1 cellular context compared by ENCODE assay signal in the genomic region with DNA sequence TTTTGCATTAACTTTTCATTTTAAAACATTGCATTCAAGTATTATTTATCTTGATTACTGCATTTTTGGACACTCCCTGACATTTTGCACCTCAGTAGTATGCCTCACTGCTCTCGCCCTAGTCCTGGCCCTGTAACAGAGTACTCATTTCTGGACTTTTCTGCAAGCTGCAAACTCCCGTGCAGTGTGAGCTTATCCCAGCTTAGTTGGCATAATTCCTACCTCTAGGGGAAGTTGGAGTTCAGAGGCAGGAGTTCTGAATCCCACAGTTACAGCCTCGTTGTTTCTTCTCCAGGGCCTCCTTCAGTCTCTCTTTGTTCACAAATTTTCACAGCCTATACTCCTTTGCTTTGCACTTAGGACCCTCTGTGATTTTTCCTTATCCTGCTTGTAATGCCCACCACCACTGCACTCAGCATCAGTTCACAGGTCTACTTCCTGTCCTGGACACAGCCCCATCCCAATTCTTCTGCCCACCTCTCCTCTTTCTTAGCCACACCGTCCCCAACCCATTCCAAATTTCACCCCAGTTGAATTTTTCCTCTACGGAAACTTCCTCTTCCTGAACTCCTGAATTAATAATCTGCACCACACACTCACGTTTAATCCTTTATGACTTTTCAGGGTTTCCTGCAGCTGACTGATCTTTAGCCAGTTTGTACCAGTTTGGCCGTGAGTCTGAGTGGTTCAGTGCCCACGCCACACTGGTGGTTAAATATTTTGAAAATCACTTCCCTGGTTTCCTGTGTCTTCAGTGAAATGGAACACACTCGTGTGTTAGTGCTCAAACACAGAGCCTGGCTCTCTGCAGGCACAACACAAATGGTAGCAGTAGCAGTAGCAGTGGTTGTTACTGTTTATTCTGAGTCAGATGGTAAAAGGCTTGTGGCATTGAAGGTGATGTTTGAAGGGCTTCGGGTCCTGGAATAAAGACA.
TF ChIP-seq lines count a peak whose summit lies in the region.

No MANE protein-coding gene starts in this region.

TF ChIP-seq in IMR-90, 13 proteins besides CTCF, POLR2A, EP300 and RAD21:
- TF ChIP-seq CEBPB (IDR thresholded peaks at IDR 0.05; ENCODE audit: low read depth, low read length) (no peak), BHLHE40 (IDR thresholded peaks at IDR 0.05; ENCODE audit: low read depth, low read length) (peak; percentile 23; the same call in 1 of the 2 replicates)
TF ChIP-seq in IMR-90: peak in this region for 1.
